ENCODE assay signal across 24 cellular contexts in the genomic region with DNA sequence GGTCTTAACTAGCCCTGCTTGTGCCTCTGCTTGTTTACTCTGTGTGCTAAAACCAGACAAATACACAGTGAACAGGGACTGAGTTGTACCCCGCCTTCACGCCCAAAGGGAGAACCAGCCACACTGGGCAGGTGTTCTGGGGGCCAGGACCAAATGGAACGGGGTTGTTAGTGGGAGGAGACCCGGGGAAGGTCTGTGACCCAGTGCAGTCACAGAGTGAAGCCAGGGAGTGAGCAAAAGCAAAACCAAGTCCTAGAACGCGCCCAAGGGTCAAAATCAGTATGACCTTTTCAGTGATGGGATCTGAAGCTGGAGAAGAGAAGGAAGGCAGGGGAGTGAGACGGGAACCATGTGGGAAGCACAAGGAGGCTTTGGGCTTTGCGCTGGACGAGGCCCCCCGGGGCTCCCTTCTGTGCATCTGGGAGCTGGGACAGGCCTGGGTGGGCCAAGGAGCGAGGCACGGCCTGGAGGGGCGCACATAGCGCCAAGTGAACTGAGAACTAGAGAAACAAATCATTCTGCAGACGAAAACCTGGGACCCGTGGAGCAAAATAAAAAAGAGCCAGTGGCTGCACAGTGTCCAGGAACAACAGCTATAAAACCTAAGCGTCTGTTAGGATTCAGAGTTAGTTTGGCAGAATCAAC.
"Had no signal": no experiment of that assay in that cellular context is flagged by ENCODE, and none has a peak within 500 bp of the region (broad histone marks: within the 10 kb centered on the region; RNA-seq: fewer than 3 reads in every experiment).

No MANE protein-coding gene starts in this region.

- H3K4me3 ChIP-seq: ascending aorta, cardiac muscle cell, K562 had no signal

- DNase-seq: activated CD4-positive, alpha-beta memory T cell treated with anti-CD3 and anti-CD28 coated beads, Interleukin-2, amount 10 ng/mL, durations not matched to agents 7 days and 5 days; activated CD4-positive, alpha-beta T cell treated with anti-CD3 and anti-CD28 coated beads for 1 hour; activated CD4-positive, alpha-beta T cell treated with anti-CD3 and anti-CD28 coated beads for 48 hours; activated CD4-positive, CD25-positive, alpha-beta regulatory T cell; activated CD8-positive, alpha-beta memory T cell treated with anti-CD3 and anti-CD28 coated beads, Interleukin-2, amount 10 ng/mL, durations not matched to agents 7 days and 5 days; activated CD8-positive, alpha-beta memory T cell treated with anti-CD3 and anti-CD28 coated beads, Interleukin-2, amount 50 U/mL, for 48 hours; activated effector memory CD4-positive, alpha-beta T cell treated with Interleukin-2 at 50 U/mL for 16 hours; activated naive CD4-positive, alpha-beta T cell treated with anti-CD3 and anti-CD28 coated beads, Interleukin-2, amount 10 ng/mL, durations not matched to agents 7 days and 5 days; activated naive CD8-positive, alpha-beta T cell treated with anti-CD3 and anti-CD28 coated beads for 36 hours; activated T-cell treated with anti-CD3 and anti-CD28 coated beads, Interleukin-2, amount 50 U/mL, for 48 hours; amygdala; NCI-H1105; NCI-H1417 treated with DMSO at 0.1 percent for 48 hours; NCI-H187 treated with DMSO at 0.1 percent for 48 hours; NCI-H2081; NCI-H226; NCI-H446 treated with DMSO at 0.1 percent for 48 hours; NCI-H524; SW 1271; T1000; WERI-Rb-1 had no signal

- H3K36me3 Mint-ChIP-seq: activated CD8-positive, alpha-beta memory T cell treated with anti-CD3 and anti-CD28 coated beads, Interleukin-2, amount 10 ng/mL, durations not matched to agents 7 days and 5 days; activated naive CD4-positive, alpha-beta T cell treated with anti-CD3 and anti-CD28 coated beads, Interleukin-2, amount 10 ng/mL, durations not matched to agents 7 days and 5 days; activated naive CD8-positive, alpha-beta T cell treated with anti-CD3 and anti-CD28 coated beads for 36 hours had no signal

- H3K27me3 ChIP-seq: ascending aorta, cardiac muscle cell had no signal

- H3K27ac ChIP-seq: ascending aorta, cardiac muscle cell, WERI-Rb-1 had no signal

- H3K4me1 Mint-ChIP-seq: activated CD4-positive, alpha-beta memory T cell treated with anti-CD3 and anti-CD28 coated beads, Interleukin-2, amount 10 ng/mL, durations not matched to agents 7 days and 5 days; activated CD8-positive, alpha-beta memory T cell treated with anti-CD3 and anti-CD28 coated beads, Interleukin-2, amount 10 ng/mL, durations not matched to agents 7 days and 5 days; activated naive CD4-positive, alpha-beta T cell treated with anti-CD3 and anti-CD28 coated beads, Interleukin-2, amount 10 ng/mL, durations not matched to agents 7 days and 5 days; activated naive CD8-positive, alpha-beta T cell treated with anti-CD3 and anti-CD28 coated beads for 36 hours had no signal

- H3K36me3 ChIP-seq: ascending aorta, cardiac muscle cell, WERI-Rb-1 had no signal

- H3K4me1 ChIP-seq: ascending aorta had no signal

- H3K27ac Mint-ChIP-seq: activated CD4-positive, alpha-beta memory T cell treated with anti-CD3 and anti-CD28 coated beads, Interleukin-2, amount 10 ng/mL, durations not matched to agents 7 days and 5 days; activated CD8-positive, alpha-beta memory T cell treated with anti-CD3 and anti-CD28 coated beads, Interleukin-2, amount 10 ng/mL, durations not matched to agents 7 days and 5 days; activated naive CD4-positive, alpha-beta T cell treated with anti-CD3 and anti-CD28 coated beads, Interleukin-2, amount 10 ng/mL, durations not matched to agents 7 days and 5 days; activated naive CD8-positive, alpha-beta T cell treated with anti-CD3 and anti-CD28 coated beads for 36 hours had no signal

- H3K9me3 Mint-ChIP-seq: activated naive CD4-positive, alpha-beta T cell treated with anti-CD3 and anti-CD28 coated beads, Interleukin-2, amount 10 ng/mL, durations not matched to agents 7 days and 5 days had no signal

- ATAC-seq: activated CD8-positive, alpha-beta memory T cell treated with anti-CD3 and anti-CD28 coated beads, Interleukin-2, amount 10 ng/mL, durations not matched to agents 7 days and 5 days; K562 had no signal

- H3K4me3 Mint-ChIP-seq: activated CD4-positive, alpha-beta memory T cell treated with anti-CD3 and anti-CD28 coated beads, Interleukin-2, amount 10 ng/mL, durations not matched to agents 7 days and 5 days; activated CD8-positive, alpha-beta memory T cell treated with anti-CD3 and anti-CD28 coated beads, Interleukin-2, amount 10 ng/mL, durations not matched to agents 7 days and 5 days; activated naive CD4-positive, alpha-beta T cell treated with anti-CD3 and anti-CD28 coated beads, Interleukin-2, amount 10 ng/mL, durations not matched to agents 7 days and 5 days; activated naive CD8-positive, alpha-beta T cell treated with anti-CD3 and anti-CD28 coated beads for 36 hours had no signal
